13 cellular contexts compared by ENCODE assay signal in the genomic region with DNA sequence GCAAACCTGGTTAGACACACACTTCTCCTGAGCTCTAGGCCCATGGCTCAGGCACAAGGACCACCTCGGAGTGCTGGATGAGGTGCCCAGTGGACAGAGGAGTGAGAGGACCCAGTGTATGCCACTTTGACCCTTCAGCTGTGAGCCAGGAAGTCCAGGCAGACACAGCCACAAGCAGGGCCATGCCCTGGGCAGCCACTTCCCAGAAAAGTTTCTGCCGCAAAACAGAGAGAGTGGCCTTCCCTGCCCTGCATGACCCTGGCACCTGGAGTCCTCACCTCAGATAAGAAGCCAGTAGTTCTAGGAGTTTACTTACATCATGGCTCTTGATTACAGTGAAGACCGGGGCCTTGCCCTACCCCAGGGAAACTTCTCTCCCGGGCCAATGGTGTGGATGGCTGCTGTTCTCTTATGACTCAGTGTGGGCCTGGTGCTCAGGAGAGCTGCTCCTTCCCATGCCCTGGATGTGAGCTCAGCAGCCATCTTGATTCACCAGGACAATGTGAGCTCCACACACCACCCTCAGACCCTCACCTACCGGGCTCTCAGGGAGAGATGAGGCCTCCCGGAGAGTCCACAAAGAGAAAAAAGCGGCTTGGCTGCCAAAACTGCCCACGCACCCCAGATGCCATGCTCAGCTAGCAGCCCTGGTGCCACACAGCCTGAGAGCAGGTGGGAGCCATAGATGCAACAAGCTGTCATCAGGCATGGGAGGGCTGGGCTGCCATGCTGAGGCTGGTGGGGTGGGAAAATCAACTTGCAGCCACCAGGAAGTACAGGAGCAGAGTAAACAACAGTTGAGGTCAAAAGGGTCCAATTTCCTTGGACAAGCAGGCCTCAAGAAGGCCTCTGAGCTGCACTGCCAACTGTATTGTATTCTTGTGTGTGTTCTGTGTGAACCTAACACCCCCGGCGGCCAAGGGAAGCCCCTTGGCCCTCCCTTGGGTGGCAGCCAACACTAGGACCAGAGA. TPM values are rescaled to one million over a fixed set of nuclear protein-coding genes. Genes with fewer than 3 reads are reported as not detected.
DNase-seq lines count a peak whose midpoint lies in the region; ATAC-seq and TF ChIP-seq lines count a peak whose summit lies in the region.
"Had no signal": no experiment of that assay in that cellular context is flagged by ENCODE, and none has a peak within 500 bp of the region (broad histone marks: within the 10 kb centered on the region; RNA-seq: fewer than 3 reads in every experiment).

No MANE protein-coding gene starts in this region.

- ATAC-seq in activated B cell treated with CpG ODN at 0.5 μM for 24 hours (ENCODE audit: low read depth): no peak
- ATAC-seq in gastroesophageal sphincter: no peak
- ATAC-seq: PC-3 had no signal

- POLR2A ChIA-PET in activated B cell treated with CpG ODN at 0.5 μM for 24 hours (lab: Charles Lee): interaction anchor here (1.0 to 8.8 kb wide), 5 partner anchors 13 to 115 kb away, joined by 3 to 163 read pairs (median 34); partner anchors contain the start of gene IRF1

- H3K9me3 ChIP-seq in GM23248 (ENCODE audit: low read depth): no peaks in the 10 kb centered on the region
- H3K9me3 ChIP-seq in gastroesophageal sphincter: no peaks in the 10 kb centered on the region
- H3K9me3 ChIP-seq in prostate gland: no peaks in the 10 kb centered on the region

- no peak overlapping the region for H3K9ac ChIP-seq in GM23248

- H3K27me3 ChIP-seq in GM23248 (replicated peaks; ENCODE audit: insufficient read depth) (no peaks in the 10 kb centered on the region), gastroesophageal sphincter (no peaks in the 10 kb centered on the region), prostate gland (replicated peaks; ENCODE audit: insufficient read depth) (no peaks in the 10 kb centered on the region)

- H3K4me1 ChIP-seq in GM23248 (ENCODE audit: insufficient read depth) (peaks cover 30% of the 10 kb centered on the region), gastroesophageal sphincter (peaks cover 11 to 63% (median 22%) of the 10 kb centered on the region in 3 donors), prostate gland (replicated peaks) (peaks cover 2% of the 10 kb centered on the region)

- no peaks in the 10 kb centered on the region for H3K79me2 ChIP-seq in GM23248 (ENCODE audit: insufficient read depth)

- no peaks in the 10 kb centered on the region for H3K9me2 ChIP-seq in GM23248 (ENCODE audit: insufficient read depth)

- no peak for TF ChIP-seq EP300 in gastroesophageal sphincter (IDR thresholded peaks at IDR 0.05)

- H3K4me2 ChIP-seq in GM23248 (ENCODE audit: unreplicated experiment): no peak overlapping the region

- no peak overlapping the region for H2AFZ ChIP-seq in GM23248

- H3K27ac ChIP-seq in GM23248 (no peak overlapping the region), gastroesophageal sphincter (peak overlapping the region in 3 of 4 donors; percentile 97 to 99 (median 98)), prostate gland (no peak overlapping the region)

- no peaks in the 10 kb centered on the region for H3K9me3 Mint-ChIP-seq in activated B cell treated with CpG ODN at 0.5 μM for 24 hours
- H3K9me3 Mint-ChIP-seq: CD8-positive, alpha-beta memory T cell; neural crest cell had no signal

- in situ Hi-C loops in GM23248 (cut with MboI): loop anchor here (10.0 kb wide), 1 partner anchor 117 kb away; no protein-coding TSS in a partner anchor

- TF ChIP-seq POLR2A in gastroesophageal sphincter (IDR thresholded peaks at IDR 0.05): no peak
- no peak for TF ChIP-seq POLR2A in prostate gland (IDR thresholded peaks at IDR 0.05)

- no peaks in the 10 kb centered on the region for H4K20me1 ChIP-seq in GM23248 (ENCODE audit: insufficient read depth)

- peaks cover 31% of the 10 kb centered on the region for H3F3A ChIP-seq in GM23248 (ENCODE audit: insufficient read depth)

- no peak overlapping the region for H3K4me3 Mint-ChIP-seq in activated B cell treated with CpG ODN at 0.5 μM for 24 hours
- H3K4me3 Mint-ChIP-seq: activated CD8-positive, alpha-beta memory T cell treated with anti-CD3 and anti-CD28 coated beads, Interleukin-2, amount 10 ng/mL, durations not matched to agents 7 days and 5 days; CD8-positive, alpha-beta memory T cell; neural crest cell had no signal

- CTCF ChIA-PET in activated B cell treated with CpG ODN at 0.5 μM for 24 hours (lab: Charles Lee): interaction anchor here (1.5 to 12.1 kb wide), 11 partner anchors 13 to 317 kb away, joined by 4 to 253 read pairs (median 24); partner anchors contain the start of gene IRF1

- H3K27ac Mint-ChIP-seq in activated B cell treated with CpG ODN at 0.5 μM for 24 hours: peak overlapping the region; percentile 35

- intact Hi-C loops in activated B cell treated with CpG ODN at 0.5 μM for 24 hours (cut with micrococcal nuclease): loop anchor here (1.0 to 5.0 kb wide), 12 partner anchors 35 to 437 kb away; partner anchors contain the start of genes GDF9, SLC22A4 and UQCRQ
- intact Hi-C loops in prostate gland (cut with DNase I): loop anchor here (1.0 to 2.0 kb wide), 2 partner anchors 83 to 116 kb away; no protein-coding TSS in a partner anchor

- DNase-seq in GM23248 (peak; percentile 56), activated B cell treated with CpG ODN at 0.5 μM for 24 hours (no peak), prostate gland (ENCODE audit: low spot score) (peak; percentile 3), T-helper 2 cell (no peak), HPDE6-E6E7 (ENCODE audit: extremely low spot score) (no peak)
- no peak for DNase-seq in activated CD4-positive, alpha-beta T cell treated with anti-CD3 and anti-CD28 coated beads for 4 hours
- DNase-seq in activated CD4-positive, alpha-beta T cell treated with anti-CD3 and anti-CD28 coated beads, Interleukin-2, amount 50 U/mL, for 4 hours: no peak
- DNase-seq: activated CD8-positive, alpha-beta memory T cell treated with anti-CD3 and anti-CD28 coated beads, Interleukin-2, amount 10 ng/mL, durations not matched to agents 7 days and 5 days; CD8-positive, alpha-beta memory T cell; PC-3; T1000 had no signal

- H3K36me3 Mint-ChIP-seq in activated B cell treated with CpG ODN at 0.5 μM for 24 hours (ENCODE audit: low read depth): no peaks in the 10 kb centered on the region
- H3K36me3 Mint-ChIP-seq: activated CD8-positive, alpha-beta memory T cell treated with anti-CD3 and anti-CD28 coated beads, Interleukin-2, amount 10 ng/mL, durations not matched to agents 7 days and 5 days had no signal

- no peak for TF ChIP-seq CTCF in activated B cell treated with CpG ODN at 0.5 μM for 24 hours (IDR thresholded peaks at IDR 0.05)
- TF ChIP-seq CTCF in gastroesophageal sphincter (IDR thresholded peaks at IDR 0.05): no peak
- no peak for TF ChIP-seq CTCF in prostate gland (IDR thresholded peaks at IDR 0.05)

- WGBS in GM23248 (ENCODE audit: low coverage in 1 of 2, low lambda C conversion rate in 2 of 2, missing lambda C conversion rate in 2 of 2), 2 experiments: 79 to 84% methylated on average over 10 of the region's 10 CpGs
- 68% methylated on average over 2 of the region's 10 CpGs; no CpG with 5 or more reads in 1 of the 2 donors for WGBS in gastroesophageal sphincter (ENCODE audit: low coverage in 1 of 2), 2 donors
- 67% methylated on average over 8 of the region's 10 CpGs for WGBS in prostate gland

- H3K4me1 Mint-ChIP-seq in activated B cell treated with CpG ODN at 0.5 μM for 24 hours: peaks cover 32% of the 10 kb centered on the region

- no peaks in the 10 kb centered on the region for H3K27me3 Mint-ChIP-seq in activated B cell treated with CpG ODN at 0.5 μM for 24 hours

- H3K36me3 ChIP-seq in GM23248 (ENCODE audit: low read depth): no peaks in the 10 kb centered on the region
- H3K36me3 ChIP-seq in gastroesophageal sphincter: no peaks in the 10 kb centered on the region
- no peaks in the 10 kb centered on the region for H3K36me3 ChIP-seq in prostate gland

- H3K4me3 ChIP-seq in GM23248 (no peak overlapping the region), gastroesophageal sphincter (no peak overlapping the region), prostate gland (no peak overlapping the region)

RNA-seq across cellular contexts. Expression of gene IRF1, which starts 11.7 kb away (rescaled TPM):
- 6.2 and 10.4 TPM in 2 replicates for total RNA-seq in GM23248 (2014; rRNA removed; shearing (Covaris generic))
- 21.7 and 22.2 TPM in 2 replicates for polyA plus RNA-seq in GM23248 (2016; fragmentation: Nextera tagmentation; extraction: Ambion mirVana)
- total RNA-seq in activated B cell treated with CpG ODN at 0.5 μM for 24 hours: 126 and 134 TPM in 2 replicates
- total RNA-seq in gastroesophageal sphincter: 10 to 100 TPM; 10.9 to 74.3 (median 19.4) TPM
- total RNA-seq in prostate gland: 10 to 100 TPM; 42.2 to 47.0 TPM

RNA-seq across cellular contexts. Expression of gene IL5, which starts 41.1 kb away (rescaled TPM):
- total RNA-seq in GM23248 (2014; rRNA removed; shearing (Covaris generic)): not detected in 2 replicates
- polyA plus RNA-seq in GM23248 (2016; fragmentation: Nextera tagmentation; extraction: Ambion mirVana): not detected in 2 replicates
- total RNA-seq in activated B cell treated with CpG ODN at 0.5 μM for 24 hours (not detected in 2 replicates), gastroesophageal sphincter (not detected), prostate gland (not detected)
- total RNA-seq: neural crest cell, PC-3 had no signal
- polyA plus RNA-seq: CD8-positive, alpha-beta memory T cell had no signal

RNA-seq across cellular contexts. Expression of gene RAD50, which starts 54.5 kb away (rescaled TPM):
- 17.7 and 21.5 TPM in 2 replicates for total RNA-seq in GM23248 (2014; rRNA removed; shearing (Covaris generic))
- polyA plus RNA-seq in GM23248 (2016; fragmentation: Nextera tagmentation; extraction: Ambion mirVana): 40.9 and 44.0 TPM in 2 replicates
- total RNA-seq in activated B cell treated with CpG ODN at 0.5 μM for 24 hours (42.5 and 42.6 TPM in 2 replicates), gastroesophageal sphincter (10 to 100 TPM; 31.1 to 53.7 (median 35.0) TPM), prostate gland (10 to 100 TPM; 20.2 to 37.0 TPM)

Comparison
In these comparisons a context has a peak if more than half of its experiments do, and no peak if none do; other contexts are left out.
1. DNase-seq: peak in GM23248 (single experiment) and prostate gland (single experiment); none in activated B cell treated with CpG ODN at 0.5 μM for 24 hours (single experiment), T-helper 2 cell (0 of 5), activated CD4-positive, alpha-beta T cell treated with anti-CD3 and anti-CD28 coated beads for 4 hours (0 of 2), HPDE6-E6E7 (single experiment) and activated CD4-positive, alpha-beta T cell treated with anti-CD3 and anti-CD28 coated beads, Interleukin-2, amount 50 U/mL, for 4 hours (0 of 2).
2. H3K27ac ChIP-seq: peak in gastroesophageal sphincter (3 of 4); none in GM23248 (single experiment) and prostate gland (0 of 2).